ENCODE assay signal across 15 cellular contexts in genomic region chr14:33570717-33571058, GRCh38.
"Had no signal": no experiment of that assay in that cellular context is flagged by ENCODE, and none has a peak within 500 bp of the region (broad histone marks: within the 10 kb centered on the region; RNA-seq: fewer than 3 reads in every experiment).

No MANE protein-coding gene starts in this region.

- H3K36me3 Mint-ChIP-seq: activated naive CD4-positive, alpha-beta T cell treated with anti-CD3 and anti-CD28 coated beads, Interleukin-2, amount 50 U/mL, for 72 hours; mesothelial cell of epicardium had no signal

- H3K4me3 Mint-ChIP-seq: activated CD4-positive, alpha-beta T cell treated with anti-CD3 and anti-CD28 coated beads, Interleukin-2, amount 10 ng/mL, durations not matched to agents 24 days and 14 days; activated CD8-positive, alpha-beta T cell treated with anti-CD3 and anti-CD28 coated beads, Interleukin-2, amount 10 ng/mL, durations not matched to agents 7 days and 5 days; activated T-cell treated with anti-CD3 and anti-CD28 coated beads, Interleukin-2, amount 50 U/mL, for 72 hours; mesothelial cell of epicardium; neural crest cell; stimulated activated naive CD8-positive, alpha-beta T cell treated with anti-CD3 and anti-CD28 coated beads, Interleukin-15, Interleukin-2, amounts not matched to agents 100 ng/mL and 50 ng/mL, for 24 hours had no signal

- FAIRE-seq: frontal cortex had no signal

- H3K27me3 Mint-ChIP-seq: activated CD4-positive, alpha-beta T cell treated with anti-CD3 and anti-CD28 coated beads, Interleukin-2, amount 10 ng/mL, durations not matched to agents 24 days and 14 days; stimulated activated naive CD8-positive, alpha-beta T cell treated with anti-CD3 and anti-CD28 coated beads, Interleukin-15, Interleukin-2, amounts not matched to agents 100 ng/mL and 50 ng/mL, for 24 hours had no signal

- H3K27ac Mint-ChIP-seq: activated CD4-positive, alpha-beta T cell treated with anti-CD3 and anti-CD28 coated beads, Interleukin-2, amount 10 ng/mL, durations not matched to agents 24 days and 14 days; activated CD8-positive, alpha-beta T cell treated with anti-CD3 and anti-CD28 coated beads, Interleukin-2, amount 10 ng/mL, durations not matched to agents 7 days and 5 days; activated naive CD4-positive, alpha-beta T cell treated with anti-CD3 and anti-CD28 coated beads, Interleukin-2, amount 50 U/mL, for 72 hours; activated T-cell treated with anti-CD3 and anti-CD28 coated beads, Interleukin-2, amount 50 U/mL, for 72 hours; mesothelial cell of epicardium; stimulated activated naive CD8-positive, alpha-beta T cell treated with anti-CD3 and anti-CD28 coated beads, Interleukin-15, Interleukin-2, amounts not matched to agents 100 ng/mL and 50 ng/mL, for 24 hours had no signal

- H3K9me3 ChIP-seq: lower lobe of right lung, thoracic aorta, upper lobe of right lung had no signal

- H3K4me3 ChIP-seq: lower lobe of right lung, thoracic aorta, upper lobe of right lung had no signal

- H3K27ac ChIP-seq: lower lobe of right lung, thoracic aorta, upper lobe of right lung had no signal

- H3K4me1 ChIP-seq: lower lobe of right lung, upper lobe of right lung had no signal

- DNase-seq: activated CD4-positive, alpha-beta T cell treated with anti-CD3 and anti-CD28 coated beads, Interleukin-2, amount 10 ng/mL, durations not matched to agents 24 days and 14 days; activated CD4-positive, CD25-positive, alpha-beta regulatory T cell; activated CD8-positive, alpha-beta memory T cell treated with anti-CD3 and anti-CD28 coated beads, Interleukin-2, amount 50 U/mL, for 4 hours; activated CD8-positive, alpha-beta T cell treated with anti-CD3 and anti-CD28 coated beads, Interleukin-2, amount 10 ng/mL, durations not matched to agents 7 days and 5 days; activated gamma-delta T cell; activated T-cell treated with anti-CD3 and anti-CD28 coated beads, Interleukin-2, amount 50 U/mL, for 72 hours; lower lobe of right lung; T-helper 2 cell; upper lobe of right lung had no signal

- H3K27me3 ChIP-seq: upper lobe of right lung had no signal

- H3K9me3 Mint-ChIP-seq: activated CD4-positive, alpha-beta T cell treated with anti-CD3 and anti-CD28 coated beads, Interleukin-2, amount 10 ng/mL, durations not matched to agents 24 days and 14 days; activated T-cell treated with anti-CD3 and anti-CD28 coated beads, Interleukin-2, amount 50 U/mL, for 72 hours; mesothelial cell of epicardium; neural crest cell; stimulated activated naive CD8-positive, alpha-beta T cell treated with anti-CD3 and anti-CD28 coated beads, Interleukin-15, Interleukin-2, amounts not matched to agents 100 ng/mL and 50 ng/mL, for 24 hours had no signal

- H3K4me1 Mint-ChIP-seq: activated CD4-positive, alpha-beta T cell treated with anti-CD3 and anti-CD28 coated beads, Interleukin-2, amount 10 ng/mL, durations not matched to agents 24 days and 14 days had no signal

- H3K36me3 ChIP-seq: lower lobe of right lung, thoracic aorta, upper lobe of right lung had no signal
